In the genomic region with DNA sequence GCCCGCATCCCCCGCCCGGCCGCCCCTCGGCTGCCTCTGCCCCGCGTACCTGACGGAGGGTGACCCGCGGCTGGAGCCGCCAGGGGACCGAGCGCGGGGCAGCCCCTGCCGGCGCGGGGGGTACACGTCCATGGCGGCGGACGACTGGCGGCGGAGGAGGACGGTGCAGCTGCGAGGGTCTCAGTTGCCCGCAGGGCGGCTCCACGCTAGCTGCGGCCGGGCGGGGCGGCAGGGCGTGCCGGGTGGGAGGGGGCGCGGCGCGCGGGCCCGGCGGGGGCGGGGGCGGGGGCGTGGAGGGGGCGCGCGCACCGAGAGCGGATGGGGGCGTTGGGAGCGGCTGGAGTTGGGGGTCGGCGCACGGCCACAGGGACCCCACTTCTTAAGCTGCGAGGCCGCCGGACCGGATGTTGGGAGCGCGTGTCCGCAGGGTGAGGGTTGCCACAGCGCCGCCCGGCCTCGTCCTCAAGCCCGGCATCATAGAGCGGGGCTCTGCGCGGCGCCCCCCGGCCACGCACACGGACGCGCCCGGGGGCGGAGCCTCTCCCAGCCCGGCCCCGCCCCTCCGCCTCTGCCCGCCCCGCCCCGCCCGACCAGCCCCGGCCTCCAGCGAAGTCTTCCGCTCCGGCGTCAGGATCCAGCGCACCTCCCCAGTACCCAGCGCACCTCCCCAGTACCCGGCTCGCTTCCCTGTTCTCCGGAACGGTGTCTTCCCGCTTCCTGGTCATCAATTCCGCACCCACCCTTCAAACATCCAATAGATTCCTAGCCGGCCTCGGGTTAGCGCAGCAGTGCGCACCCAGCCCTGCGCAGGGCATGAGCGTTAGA, we compare ENCODE assay signal across 1 cellular context.
A peak's percentile ranks its signal among the peaks of the same experiment; 100 is the strongest.
TF ChIP-seq lines count a peak whose summit lies in the region.

A gene (minus strand): TSS at position 244 of the 825 bp plus-strand sequence. CDS start 112 bp downstream, at position 132.

TF ChIP-seq in HEK293, 187 proteins besides CTCF, POLR2A, EP300 and RAD21 (continued from another document):
- TF ChIP-seq ZEB2 (tag by site-specific recombination; IDR thresholded peaks at IDR 0.05) (no peak), SETDB1 (IDR thresholded peaks at IDR 0.05; ENCODE audit: insufficient read length, low read length) (no peak), ZNF610 (tag by site-specific recombination; IDR thresholded peaks at IDR 0.05; ENCODE audit: borderline replicate concordance) (peak; percentile 50; the same call in 1 of the 2 replicates), ZNF621 (tag by site-specific recombination; IDR thresholded peaks at IDR 0.05) (no peak), ZNF311 (tag by site-specific recombination; IDR thresholded peaks at IDR 0.05; ENCODE audit: borderline replicate concordance) (no peak), REPIN1 (tag by site-specific recombination; IDR thresholded peaks at IDR 0.05; ENCODE audit: low read depth) (no peak), ZNF530 (tag by site-specific recombination; IDR thresholded peaks at IDR 0.05; ENCODE audit: low read depth) (no peak), ZBTB21 (tag by site-specific recombination; IDR thresholded peaks at IDR 0.05) (no peak), ZNF626 (tag by site-specific recombination; IDR thresholded peaks at IDR 0.05) (no peak)
- TF ChIP-seq, protein P1, sequence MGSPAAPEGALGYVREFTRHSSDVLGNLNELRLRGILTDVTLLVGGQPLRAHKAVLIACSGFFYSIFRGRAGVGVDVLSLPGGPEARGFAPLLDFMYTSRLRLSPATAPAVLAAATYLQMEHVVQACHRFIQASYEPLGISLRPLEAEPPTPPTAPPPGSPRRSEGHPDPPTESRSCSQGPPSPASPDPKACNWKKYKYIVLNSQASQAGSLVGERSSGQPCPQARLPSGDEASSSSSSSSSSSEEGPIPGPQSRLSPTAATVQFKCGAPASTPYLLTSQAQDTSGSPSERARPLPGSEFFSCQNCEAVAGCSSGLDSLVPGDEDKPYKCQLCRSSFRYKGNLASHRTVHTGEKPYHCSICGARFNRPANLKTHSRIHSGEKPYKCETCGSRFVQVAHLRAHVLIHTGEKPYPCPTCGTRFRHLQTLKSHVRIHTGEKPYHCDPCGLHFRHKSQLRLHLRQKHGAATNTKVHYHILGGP (tag by site-specific recombination; IDR thresholded peaks at IDR 0.05), result no peak
- TF ChIP-seq, protein P2, sequence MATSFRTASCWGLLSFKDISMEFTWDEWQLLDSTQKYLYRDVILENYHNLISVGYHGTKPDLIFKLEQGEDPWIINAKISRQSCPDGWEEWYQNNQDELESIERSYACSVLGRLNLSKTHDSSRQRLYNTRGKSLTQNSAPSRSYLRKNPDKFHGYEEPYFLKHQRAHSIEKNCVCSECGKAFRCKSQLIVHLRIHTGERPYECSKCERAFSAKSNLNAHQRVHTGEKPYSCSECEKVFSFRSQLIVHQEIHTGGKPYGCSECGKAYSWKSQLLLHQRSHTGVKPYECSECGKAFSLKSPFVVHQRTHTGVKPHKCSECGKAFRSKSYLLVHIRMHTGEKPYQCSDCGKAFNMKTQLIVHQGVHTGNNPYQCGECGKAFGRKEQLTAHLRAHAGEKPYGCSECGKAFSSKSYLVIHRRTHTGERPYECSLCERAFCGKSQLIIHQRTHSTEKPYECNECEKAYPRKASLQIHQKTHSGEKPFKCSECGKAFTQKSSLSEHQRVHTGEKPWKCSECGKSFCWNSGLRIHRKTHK (tag by site-specific recombination; IDR thresholded peaks at IDR 0.05), result no peak
- TF ChIP-seq, protein P3, sequence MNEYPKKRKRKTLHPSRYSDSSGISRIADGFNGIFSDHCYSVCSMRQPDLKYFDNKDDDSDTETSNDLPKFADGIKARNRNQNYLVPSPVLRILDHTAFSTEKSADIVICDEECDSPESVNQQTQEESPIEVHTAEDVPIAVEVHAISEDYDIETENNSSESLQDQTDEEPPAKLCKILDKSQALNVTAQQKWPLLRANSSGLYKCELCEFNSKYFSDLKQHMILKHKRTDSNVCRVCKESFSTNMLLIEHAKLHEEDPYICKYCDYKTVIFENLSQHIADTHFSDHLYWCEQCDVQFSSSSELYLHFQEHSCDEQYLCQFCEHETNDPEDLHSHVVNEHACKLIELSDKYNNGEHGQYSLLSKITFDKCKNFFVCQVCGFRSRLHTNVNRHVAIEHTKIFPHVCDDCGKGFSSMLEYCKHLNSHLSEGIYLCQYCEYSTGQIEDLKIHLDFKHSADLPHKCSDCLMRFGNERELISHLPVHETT (tag by site-specific recombination; IDR thresholded peaks at IDR 0.05), result no peak
- TF ChIP-seq, protein P4, sequence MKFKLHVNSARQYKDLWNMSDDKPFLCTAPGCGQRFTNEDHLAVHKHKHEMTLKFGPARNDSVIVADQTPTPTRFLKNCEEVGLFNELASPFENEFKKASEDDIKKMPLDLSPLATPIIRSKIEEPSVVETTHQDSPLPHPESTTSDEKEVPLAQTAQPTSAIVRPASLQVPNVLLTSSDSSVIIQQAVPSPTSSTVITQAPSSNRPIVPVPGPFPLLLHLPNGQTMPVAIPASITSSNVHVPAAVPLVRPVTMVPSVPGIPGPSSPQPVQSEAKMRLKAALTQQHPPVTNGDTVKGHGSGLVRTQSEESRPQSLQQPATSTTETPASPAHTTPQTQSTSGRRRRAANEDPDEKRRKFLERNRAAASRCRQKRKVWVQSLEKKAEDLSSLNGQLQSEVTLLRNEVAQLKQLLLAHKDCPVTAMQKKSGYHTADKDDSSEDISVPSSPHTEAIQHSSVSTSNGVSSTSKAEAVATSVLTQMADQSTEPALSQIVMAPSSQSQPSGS (tag by site-specific recombination; IDR thresholded peaks at IDR 0.05; ENCODE audit: low read depth), result no peak
- TF ChIP-seq, protein P5, sequence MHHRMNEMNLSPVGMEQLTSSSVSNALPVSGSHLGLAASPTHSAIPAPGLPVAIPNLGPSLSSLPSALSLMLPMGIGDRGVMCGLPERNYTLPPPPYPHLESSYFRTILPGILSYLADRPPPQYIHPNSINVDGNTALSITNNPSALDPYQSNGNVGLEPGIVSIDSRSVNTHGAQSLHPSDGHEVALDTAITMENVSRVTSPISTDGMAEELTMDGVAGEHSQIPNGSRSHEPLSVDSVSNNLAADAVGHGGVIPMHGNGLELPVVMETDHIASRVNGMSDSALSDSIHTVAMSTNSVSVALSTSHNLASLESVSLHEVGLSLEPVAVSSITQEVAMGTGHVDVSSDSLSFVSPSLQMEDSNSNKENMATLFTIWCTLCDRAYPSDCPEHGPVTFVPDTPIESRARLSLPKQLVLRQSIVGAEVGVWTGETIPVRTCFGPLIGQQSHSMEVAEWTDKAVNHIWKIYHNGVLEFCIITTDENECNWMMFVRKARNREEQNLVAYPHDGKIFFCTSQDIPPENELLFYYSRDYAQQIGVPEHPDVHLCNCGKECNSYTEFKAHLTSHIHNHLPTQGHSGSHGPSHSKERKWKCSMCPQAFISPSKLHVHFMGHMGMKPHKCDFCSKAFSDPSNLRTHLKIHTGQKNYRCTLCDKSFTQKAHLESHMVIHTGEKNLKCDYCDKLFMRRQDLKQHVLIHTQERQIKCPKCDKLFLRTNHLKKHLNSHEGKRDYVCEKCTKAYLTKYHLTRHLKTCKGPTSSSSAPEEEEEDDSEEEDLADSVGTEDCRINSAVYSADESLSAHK (tag by site-specific recombination; IDR thresholded peaks at IDR 0.05), result no peak
- TF ChIP-seq, protein P6, sequence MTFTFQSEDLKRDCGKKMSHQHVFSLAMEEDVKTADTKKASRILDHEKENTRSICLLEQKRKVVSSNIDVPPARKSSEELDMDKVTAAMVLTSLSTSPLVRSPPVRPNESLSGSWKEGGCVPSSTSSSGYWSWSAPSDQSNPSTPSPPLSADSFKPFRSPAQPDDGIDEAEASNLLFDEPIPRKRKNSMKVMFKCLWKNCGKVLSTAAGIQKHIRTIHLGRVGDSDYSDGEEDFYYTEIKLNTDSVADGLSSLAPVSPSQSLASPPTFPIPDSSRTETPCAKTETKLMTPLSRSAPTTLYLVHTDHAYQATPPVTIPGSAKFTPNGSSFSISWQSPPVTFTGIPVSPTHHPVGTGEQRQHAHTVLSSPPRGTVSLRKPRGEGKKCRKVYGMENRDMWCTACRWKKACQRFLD (tag by site-specific recombination; IDR thresholded peaks at IDR 0.05), result no peak
